Comparison of ENCODE assay signal across 1 cellular context in the genomic region with DNA sequence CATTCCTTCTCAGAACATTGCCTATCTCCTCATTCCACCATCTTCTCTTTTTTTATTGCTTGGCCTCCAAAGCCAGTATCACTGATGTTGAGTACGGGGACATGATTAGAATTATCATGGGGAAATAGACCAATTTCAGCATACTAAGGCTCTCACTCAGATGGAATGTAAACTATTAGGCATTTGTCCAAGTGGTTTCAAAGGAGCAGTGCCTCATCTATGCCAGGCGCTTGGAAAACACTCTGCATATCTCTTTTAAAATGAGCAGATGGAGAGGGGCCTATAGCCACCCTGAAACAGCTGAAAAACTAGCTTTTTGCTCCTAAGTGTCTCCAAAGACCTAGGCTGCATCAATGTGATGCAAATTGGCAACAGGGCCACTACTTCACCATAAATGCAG.
TF ChIP-seq lines count a peak whose summit lies in the region.

No MANE protein-coding gene starts in this region.

TF ChIP-seq in SK-N-SH, 30 proteins besides CTCF, POLR2A, EP300 and RAD21 (continued from another document):
- TF ChIP-seq, protein P1, sequence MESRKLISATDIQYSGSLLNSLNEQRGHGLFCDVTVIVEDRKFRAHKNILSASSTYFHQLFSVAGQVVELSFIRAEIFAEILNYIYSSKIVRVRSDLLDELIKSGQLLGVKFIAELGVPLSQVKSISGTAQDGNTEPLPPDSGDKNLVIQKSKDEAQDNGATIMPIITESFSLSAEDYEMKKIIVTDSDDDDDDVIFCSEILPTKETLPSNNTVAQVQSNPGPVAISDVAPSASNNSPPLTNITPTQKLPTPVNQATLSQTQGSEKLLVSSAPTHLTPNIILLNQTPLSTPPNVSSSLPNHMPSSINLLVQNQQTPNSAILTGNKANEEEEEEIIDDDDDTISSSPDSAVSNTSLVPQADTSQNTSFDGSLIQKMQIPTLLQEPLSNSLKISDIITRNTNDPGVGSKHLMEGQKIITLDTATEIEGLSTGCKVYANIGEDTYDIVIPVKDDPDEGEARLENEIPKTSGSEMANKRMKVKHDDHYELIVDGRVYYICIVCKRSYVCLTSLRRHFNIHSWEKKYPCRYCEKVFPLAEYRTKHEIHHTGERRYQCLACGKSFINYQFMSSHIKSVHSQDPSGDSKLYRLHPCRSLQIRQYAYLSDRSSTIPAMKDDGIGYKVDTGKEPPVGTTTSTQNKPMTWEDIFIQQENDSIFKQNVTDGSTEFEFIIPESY (IDR thresholded peaks at IDR 0.05; ENCODE audit: borderline replicate concordance, low read depth), result no peak
- TF ChIP-seq TEAD4 (IDR thresholded peaks at IDR 0.05; ENCODE audit: borderline replicate concordance, insufficient read depth) (peak; percentile 75; the same call in 1 of the 2 replicates), MEF2A (IDR thresholded peaks at IDR 0.05; ENCODE audit: borderline replicate concordance, low read depth) (0 out of 2 replicates have a peak, but pooled peaks have one; percentile 20), SIN3A (IDR thresholded peaks at IDR 0.05; ENCODE audit: borderline replicate concordance, low read depth, low read length) (no peak), TAF1 (IDR thresholded peaks at IDR 0.05; ENCODE audit: borderline replicate concordance, low read depth, low read length) (no peak), RXRA (IDR thresholded peaks at IDR 0.05; ENCODE audit: borderline replicate concordance, low read depth) (no peak), NFIC (IDR thresholded peaks at IDR 0.05; ENCODE audit: borderline replicate concordance) (peak; percentile 92), POLR2AphosphoS5 (IDR thresholded peaks at IDR 0.05; ENCODE audit: low read depth, low read length) (peak; percentile 38; the same call in 1 of the 2 replicates)
- TF ChIP-seq, protein P2, sequence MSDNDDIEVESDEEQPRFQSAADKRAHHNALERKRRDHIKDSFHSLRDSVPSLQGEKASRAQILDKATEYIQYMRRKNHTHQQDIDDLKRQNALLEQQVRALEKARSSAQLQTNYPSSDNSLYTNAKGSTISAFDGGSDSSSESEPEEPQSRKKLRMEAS (IDR thresholded peaks at IDR 0.05; ENCODE audit: low read depth), result peak; percentile 75
- TF ChIP-seq, protein P3, sequence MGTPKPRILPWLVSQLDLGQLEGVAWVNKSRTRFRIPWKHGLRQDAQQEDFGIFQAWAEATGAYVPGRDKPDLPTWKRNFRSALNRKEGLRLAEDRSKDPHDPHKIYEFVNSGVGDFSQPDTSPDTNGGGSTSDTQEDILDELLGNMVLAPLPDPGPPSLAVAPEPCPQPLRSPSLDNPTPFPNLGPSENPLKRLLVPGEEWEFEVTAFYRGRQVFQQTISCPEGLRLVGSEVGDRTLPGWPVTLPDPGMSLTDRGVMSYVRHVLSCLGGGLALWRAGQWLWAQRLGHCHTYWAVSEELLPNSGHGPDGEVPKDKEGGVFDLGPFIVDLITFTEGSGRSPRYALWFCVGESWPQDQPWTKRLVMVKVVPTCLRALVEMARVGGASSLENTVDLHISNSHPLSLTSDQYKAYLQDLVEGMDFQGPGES (IDR thresholded peaks at IDR 0.05; ENCODE audit: low read depth, low read length), result no peak
